In the genomic region with DNA sequence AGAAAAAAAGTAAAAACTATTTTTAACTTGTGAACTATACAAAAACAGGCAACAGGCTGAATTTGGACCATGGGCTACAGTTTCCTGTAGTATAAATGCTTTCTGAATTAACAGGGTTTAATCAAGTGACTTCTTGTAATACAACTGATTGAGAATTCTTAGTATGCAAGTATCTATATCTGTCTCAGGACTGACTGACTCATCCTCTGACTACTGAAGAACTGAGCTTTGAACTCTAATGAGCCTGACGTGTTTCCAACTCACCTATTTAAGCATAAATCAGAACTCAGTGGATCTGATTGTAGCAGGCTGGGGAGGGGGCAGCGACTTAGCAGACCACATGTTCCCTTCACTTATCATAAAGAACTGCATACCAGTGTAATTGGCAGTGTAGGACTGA, we compare ENCODE assay signal across 18 cellular contexts. TPM values are rescaled to one million over a fixed set of nuclear protein-coding genes. Genes with fewer than 3 reads are reported as not detected.
DNase-seq lines count a peak whose midpoint lies in the region; ATAC-seq and TF ChIP-seq lines count a peak whose summit lies in the region.
"Had no signal": no experiment of that assay in that cellular context is flagged by ENCODE, and none has a peak within 500 bp of the region (broad histone marks: within the 10 kb centered on the region; RNA-seq: fewer than 3 reads in every experiment).

No MANE protein-coding gene starts in this region.

- H3K27ac ChIP-seq in A673 (ENCODE audit: low read depth, low read length, poor library complexity, severe bottlenecking) = no peak overlapping the region
- H3K27ac ChIP-seq: A549 had no signal

- no peak for TF ChIP-seq CTCF in epithelial cell of esophagus (IDR thresholded peaks at IDR 0.05; ENCODE audit: insufficient read depth, low read depth, low read length, missing control alignments)
- TF ChIP-seq CTCF in A673 (conservative IDR thresholded peaks at IDR 0.05; ENCODE audit: low read depth, low read length) = no peak

- H3K9me3 ChIP-seq in A673 (ENCODE audit: low read depth, low read length, poor library complexity, severe bottlenecking) = no peaks in the 10 kb centered on the region
- H3K9me3 ChIP-seq: A549 had no signal

- H3K4me3 ChIP-seq in epithelial cell of esophagus (ENCODE audit: low read length) (no peak overlapping the region), A673 (ENCODE audit: low read depth, low read length, poor library complexity, severe bottlenecking) (no peak overlapping the region)
- H3K4me3 ChIP-seq: A549 had no signal

- no peak for DNase-seq in activated CD4-positive, alpha-beta T cell treated with anti-CD3 and anti-CD28 coated beads for 36 hours
- no peak for DNase-seq in activated CD4-positive, alpha-beta T cell treated with anti-CD3 and anti-CD28 coated beads for 48 hours
- DNase-seq in M059J (ENCODE audit: low read depth) = peak; percentile 70
- DNase-seq in epithelial cell of esophagus (ENCODE audit: low read depth) = peak; percentile 79
- DNase-seq in stimulated activated effector memory CD8-positive, alpha-beta T cell treated with anti-CD3 and anti-CD28 coated beads, Interleukin-12 subunit alpha, Interleukin-12 subunit beta, amount 100 ng/mL, for 72 hours (ENCODE audit: low spot score in 2 of 2) = no peak
- DNase-seq in ureter (ENCODE audit: low spot score) = no peak
- DNase-seq in OCI-M2 (lab: John Stamatoyannopoulos, UW; ENCODE audit: unreplicated experiment) = no peak
- no peak for DNase-seq in A673 (ENCODE audit: low spot score)
- DNase-seq: activated CD4-positive, alpha-beta memory T cell treated with anti-CD3 and anti-CD28 coated beads for 36 hours; activated naive CD4-positive, alpha-beta T cell treated with anti-CD3 and anti-CD28 coated beads for 36 hours; cerebellar nuclear complex; erythroblast; hypothalamus; MM.1S; NCI-H2171; OCI-M1 had no signal

- H3K36me3 ChIP-seq in A673 (ENCODE audit: insufficient read depth, low read length, poor library complexity, severe bottlenecking) = no peaks in the 10 kb centered on the region

- ATAC-seq in activated CD4-positive, alpha-beta T cell treated with anti-CD3 and anti-CD28 coated beads for 36 hours = peak; percentile 95
- peak; percentile 96 for ATAC-seq in stimulated activated effector memory CD8-positive, alpha-beta T cell treated with anti-CD3 and anti-CD28 coated beads, Interleukin-12 subunit alpha, Interleukin-12 subunit beta, amount 100 ng/mL, for 72 hours
- ATAC-seq: A549 had no signal

- no peaks in the 10 kb centered on the region for H3K4me1 ChIP-seq in A673 (ENCODE audit: insufficient read depth, low read length, poor library complexity, severe bottlenecking)

- peaks cover 10% of the 10 kb centered on the region for H3K4me1 Mint-ChIP-seq in activated CD4-positive, alpha-beta T cell treated with anti-CD3 and anti-CD28 coated beads for 36 hours
- H3K4me1 Mint-ChIP-seq in stimulated activated effector memory CD8-positive, alpha-beta T cell treated with anti-CD3 and anti-CD28 coated beads, Interleukin-12 subunit alpha, Interleukin-12 subunit beta, amount 100 ng/mL, for 72 hours = no peaks in the 10 kb centered on the region

- intact Hi-C loops in activated CD4-positive, alpha-beta T cell treated with anti-CD3 and anti-CD28 coated beads for 36 hours (cut with DNase I, micrococcal nuclease) = no loop called here
- intact Hi-C loops in A673 (cut with micrococcal nuclease; ENCODE audit: unreplicated experiment) = no loop called here

- CTCF ChIA-PET in activated CD4-positive, alpha-beta T cell treated with anti-CD3 and anti-CD28 coated beads for 36 hours (lab: Charles Lee) = no interaction called here
- CTCF ChIA-PET in A673 (lab: Charles Lee) = no interaction called here

- POLR2A ChIA-PET in activated CD4-positive, alpha-beta T cell treated with anti-CD3 and anti-CD28 coated beads for 36 hours (lab: Charles Lee) = no interaction called here
- POLR2A ChIA-PET in A673 (lab: Charles Lee; ENCODE audit: low non-redundant PET) = no interaction called here

- peaks cover 36% of the 10 kb centered on the region for H3K27me3 Mint-ChIP-seq in activated CD4-positive, alpha-beta T cell treated with anti-CD3 and anti-CD28 coated beads for 36 hours

- BruUV-seq in A673 (replicated peaks; lab: Mats Ljungman, UMichigan) = no TSS peak

- H3K27ac Mint-ChIP-seq in activated CD4-positive, alpha-beta T cell treated with anti-CD3 and anti-CD28 coated beads for 36 hours = no peak overlapping the region
- H3K27ac Mint-ChIP-seq in stimulated activated effector memory CD8-positive, alpha-beta T cell treated with anti-CD3 and anti-CD28 coated beads, Interleukin-12 subunit alpha, Interleukin-12 subunit beta, amount 100 ng/mL, for 72 hours = no peak overlapping the region
- H3K27ac Mint-ChIP-seq: activated CD4-positive, alpha-beta memory T cell treated with anti-CD3 and anti-CD28 coated beads for 36 hours; activated naive CD4-positive, alpha-beta T cell treated with anti-CD3 and anti-CD28 coated beads for 36 hours had no signal

- no peaks in the 10 kb centered on the region for H3K9me3 Mint-ChIP-seq in activated CD4-positive, alpha-beta T cell treated with anti-CD3 and anti-CD28 coated beads for 36 hours (ENCODE audit: low read depth)
- H3K9me3 Mint-ChIP-seq in stimulated activated effector memory CD8-positive, alpha-beta T cell treated with anti-CD3 and anti-CD28 coated beads, Interleukin-12 subunit alpha, Interleukin-12 subunit beta, amount 100 ng/mL, for 72 hours = no peaks in the 10 kb centered on the region
- H3K9me3 Mint-ChIP-seq: activated CD4-positive, alpha-beta memory T cell treated with anti-CD3 and anti-CD28 coated beads for 36 hours; activated naive CD4-positive, alpha-beta T cell treated with anti-CD3 and anti-CD28 coated beads for 36 hours had no signal

- no peaks in the 10 kb centered on the region for H3K27me3 ChIP-seq in A673 (replicated peaks; ENCODE audit: insufficient read depth, low read depth, low read length, poor library complexity)

- no peak overlapping the region for H3K4me3 Mint-ChIP-seq in activated CD4-positive, alpha-beta T cell treated with anti-CD3 and anti-CD28 coated beads for 36 hours
- H3K4me3 Mint-ChIP-seq in stimulated activated effector memory CD8-positive, alpha-beta T cell treated with anti-CD3 and anti-CD28 coated beads, Interleukin-12 subunit alpha, Interleukin-12 subunit beta, amount 100 ng/mL, for 72 hours = no peak overlapping the region
- H3K4me3 Mint-ChIP-seq: activated CD4-positive, alpha-beta memory T cell treated with anti-CD3 and anti-CD28 coated beads for 36 hours; activated naive CD4-positive, alpha-beta T cell treated with anti-CD3 and anti-CD28 coated beads for 36 hours had no signal

- H3K36me3 Mint-ChIP-seq in activated CD4-positive, alpha-beta T cell treated with anti-CD3 and anti-CD28 coated beads for 36 hours (ENCODE audit: low read depth) = no peaks in the 10 kb centered on the region
- H3K36me3 Mint-ChIP-seq in stimulated activated effector memory CD8-positive, alpha-beta T cell treated with anti-CD3 and anti-CD28 coated beads, Interleukin-12 subunit alpha, Interleukin-12 subunit beta, amount 100 ng/mL, for 72 hours = no peaks in the 10 kb centered on the region
- H3K36me3 Mint-ChIP-seq: activated CD4-positive, alpha-beta memory T cell treated with anti-CD3 and anti-CD28 coated beads for 36 hours had no signal

RNA-seq across cellular contexts. Expression of a gene that starts 7.8 kb away (rescaled TPM):
- total RNA-seq in activated CD4-positive, alpha-beta T cell treated with anti-CD3 and anti-CD28 coated beads for 36 hours = not detected
- 0.12 TPM in 1 of 2 replicates, not detected in the other for total RNA-seq in M059J (2014; rRNA removed; shearing (Covaris generic))
- not detected for total RNA-seq in ureter
- not detected in 2 replicates for total RNA-seq in A673 (2021)
- total RNA-seq: activated CD4-positive, alpha-beta memory T cell treated with anti-CD3 and anti-CD28 coated beads for 36 hours; activated naive CD4-positive, alpha-beta T cell treated with anti-CD3 and anti-CD28 coated beads for 36 hours; lung microvascular endothelial cell had no signal

Comparison
In these comparisons a context has a peak if more than half of its experiments do, and no peak if none do; other contexts are left out.
1. DNase-seq: peak in M059J (single experiment) and epithelial cell of esophagus (single experiment); none in activated CD4-positive, alpha-beta T cell treated with anti-CD3 and anti-CD28 coated beads for 36 hours (single experiment), activated CD4-positive, alpha-beta T cell treated with anti-CD3 and anti-CD28 coated beads for 48 hours (single experiment), stimulated activated effector memory CD8-positive, alpha-beta T cell treated with anti-CD3 and anti-CD28 coated beads, Interleukin-12 subunit alpha, Interleukin-12 subunit beta, amount 100 ng/mL, for 72 hours (0 of 2), ureter (single experiment), OCI-M2 (single experiment) and A673 (single experiment).